12 cellular contexts compared by ENCODE assay signal in genomic region chr15:99443056-99443756, GRCh38.
DNase-seq lines count a peak whose midpoint lies in the region; ATAC-seq and TF ChIP-seq lines count a peak whose summit lies in the region.
"Had no signal": no experiment of that assay in that cellular context is flagged by ENCODE, and none has a peak within 500 bp of the region (broad histone marks: within the 10 kb centered on the region; RNA-seq: fewer than 3 reads in every experiment).

No MANE protein-coding gene starts in this region.

- H3K4me3 Mint-ChIP-seq in H9, result no peak overlapping the region

- no peak overlapping the region for H3K23ac ChIP-seq in H9 (ENCODE audit: insufficient read length, low read depth, low read length)

- no peaks in the 10 kb centered on the region for H3K79me2 ChIP-seq in H9 (ENCODE audit: insufficient read depth, low read length)

- no peak overlapping the region for H3K56ac ChIP-seq in H9 (ENCODE audit: insufficient read length, low read depth, low read length)

- H2AK5ac ChIP-seq in H9 (ENCODE audit: insufficient read length, low read length), result no peak overlapping the region

- H3K23me2 ChIP-seq in H9 (ENCODE audit: insufficient read length, low read depth, low read length, poor library complexity, severe bottlenecking), result no peaks in the 10 kb centered on the region

- H3K4me1 Mint-ChIP-seq in H9, result peaks cover 21 to 29% of the 10 kb centered on the region in 2 experiments

- no peak overlapping the region for H4K5ac ChIP-seq in H9 (ENCODE audit: insufficient read length, low read depth, low read length)

- no peak overlapping the region for H2BK15ac ChIP-seq in H9 (ENCODE audit: low read depth, low read length)

- H3K4me1 ChIP-seq in skeletal muscle satellite cell (ENCODE audit: control insufficient read depth, insufficient read depth, low read length) (peaks cover 28% of the 10 kb centered on the region), H9 (ENCODE audit: insufficient read depth, low read length) (no peaks in the 10 kb centered on the region)

- no peaks in the 10 kb centered on the region for H3K36me3 ChIP-seq in skeletal muscle satellite cell (ENCODE audit: insufficient read depth, low read length)
- H3K36me3 ChIP-seq: MG63 had no signal

- H3K4me3 ChIP-seq in skeletal muscle satellite cell (ENCODE audit: low read length), result peak overlapping the region; percentile 45
- H3K4me3 ChIP-seq: dorsolateral prefrontal cortex, MG63 had no signal

- WGBS in H9 (ENCODE audit: extremely low coverage, insufficient read length, low lambda C conversion rate), result no CpG with 5 or more reads among the region's 10 CpGs

- H3K27ac Mint-ChIP-seq in H9, result no peak overlapping the region

- H3K4me2 ChIP-seq in skeletal muscle satellite cell (ENCODE audit: low read length) (peak overlapping the region; percentile 75), H9 (ENCODE audit: insufficient read depth, insufficient read length, low read length) (no peak overlapping the region)

- no peak for TF ChIP-seq CTCF in VCaP (conservative IDR thresholded peaks at IDR 0.05)
- no peak for TF ChIP-seq CTCF in H9 (conservative IDR thresholded peaks at IDR 0.05)

- no peak overlapping the region for H4K91ac ChIP-seq in H9 (ENCODE audit: insufficient read length, low read depth, low read length)

- peak overlapping the region; percentile 4 for H3K9ac ChIP-seq in skeletal muscle satellite cell (ENCODE audit: low read depth, low read length)
- no peak overlapping the region for H3K9ac ChIP-seq in H9 (ENCODE audit: extremely low read depth, insufficient read length, low read length)

- no peak overlapping the region for H4K8ac ChIP-seq in H9 (replicated peaks; ENCODE audit: insufficient read length, low read depth, low read length)

- H3K27ac ChIP-seq in VCaP, result 0 out of 2 replicates have a peak overlapping the region, but pooled peaks have one; percentile 18
- H3K27ac ChIP-seq in H9 (ENCODE audit: insufficient read length, low read depth, low read length), result no peak overlapping the region

- no peak overlapping the region for H3K4ac ChIP-seq in H9 (ENCODE audit: low read depth, low read length)

- H3K36me3 Mint-ChIP-seq in H9 (ENCODE audit: insufficient read depth in 1 of 3, low read depth in 3 of 3), result no peaks in the 10 kb centered on the region; a peak in 1 of 7 replicates

- H3K9me3 ChIP-seq in skeletal muscle satellite cell (replicated peaks; ENCODE audit: low read length), result no peaks in the 10 kb centered on the region
- no peaks in the 10 kb centered on the region for H3K9me3 ChIP-seq in H9 (ENCODE audit: control insufficient read depth, low read depth, low read length)
- H3K9me3 ChIP-seq: MG63 had no signal

- no peaks in the 10 kb centered on the region for H3K79me1 ChIP-seq in H9 (ENCODE audit: insufficient read depth, low read depth, low read length, poor library complexity, severe bottlenecking)

- H4K20me1 ChIP-seq in H9 (ENCODE audit: control insufficient read depth, insufficient read depth, insufficient read length), result no peaks in the 10 kb centered on the region

- no peaks in the 10 kb centered on the region for H3K9me3 Mint-ChIP-seq in H9

- H2BK20ac ChIP-seq in H9 (ENCODE audit: low read depth, low read length, poor library complexity, severe bottlenecking), result no peak overlapping the region

- no peak overlapping the region for H3K14ac ChIP-seq in H9 (ENCODE audit: insufficient read depth, low read length)

- H3T11ph ChIP-seq in H9 (ENCODE audit: low read length), result no peak overlapping the region

- no peak overlapping the region for H2BK5ac ChIP-seq in H9 (ENCODE audit: insufficient read length, low read length)

- DNase-seq in GM03348 (ENCODE audit: low spot score), result peak; percentile 2
- DNase-seq in islet precursor cell, result peak; percentile 29
- no peak for DNase-seq in H9
- no peak for DNase-seq in NOMO-1 treated with DMSO at 0.1 percent for 48 hours (lab: John Stamatoyannopoulos, UW; ENCODE audit: unreplicated experiment)
- DNase-seq: DND-41, SW 1271 had no signal

- H2AFZ ChIP-seq in H9 (ENCODE audit: low read length), result no peak overlapping the region

- H2BK12ac ChIP-seq in H9 (ENCODE audit: insufficient read length, low read depth, low read length), result no peak overlapping the region

- H3K27me3 ChIP-seq in skeletal muscle satellite cell (ENCODE audit: control insufficient read depth, insufficient read depth, low read length) (no peaks in the 10 kb centered on the region), H9 (ENCODE audit: insufficient read depth, low read length) (no peaks in the 10 kb centered on the region)
- H3K27me3 ChIP-seq: MG63 had no signal

- no peak overlapping the region for H2BK120ac ChIP-seq in H9 (ENCODE audit: low read depth, low read length, poor library complexity, severe bottlenecking)

- no peak overlapping the region for H3K18ac ChIP-seq in H9 (ENCODE audit: insufficient read length, low read depth, low read length)

- ATAC-seq in GM21576 (IDR thresholded peaks at IDR 0.05; ENCODE audit: unreplicated experiment) (no peak), GM21381 (IDR thresholded peaks at IDR 0.05; ENCODE audit: unreplicated experiment) (no peak)

- peaks cover 6% of the 10 kb centered on the region for H3K27me3 Mint-ChIP-seq in H9 (ENCODE audit: low read depth)

Comparison
In these comparisons a context has a peak if more than half of its experiments do, and no peak if none do; other contexts are left out.
1. DNase-seq: peak in GM03348 (single experiment) and islet precursor cell (single experiment); none in H9 (single experiment) and NOMO-1 treated with DMSO at 0.1 percent for 48 hours (single experiment).